ENCODE assay signal across 26 cellular contexts in the genomic region with DNA sequence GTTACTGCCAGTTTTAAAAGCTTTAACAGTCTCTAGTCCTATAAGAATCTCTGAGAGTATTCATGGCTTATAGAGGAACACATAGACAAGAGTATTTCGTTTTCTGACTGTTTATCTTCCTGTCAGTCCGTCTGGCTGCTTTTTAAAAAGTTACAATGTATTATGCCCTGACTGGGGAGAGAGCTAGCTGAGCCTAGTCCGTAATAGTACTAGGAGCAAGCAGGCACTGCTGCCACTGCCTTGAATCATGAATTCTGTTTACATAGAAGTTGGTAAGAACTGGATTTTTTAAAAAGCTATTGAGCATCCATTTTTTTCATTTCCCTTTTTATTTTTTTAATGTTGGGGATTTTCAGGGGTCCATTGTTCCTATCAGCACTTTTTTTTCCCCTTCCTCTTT.
"Had no signal": no experiment of that assay in that cellular context is flagged by ENCODE, and none has a peak within 500 bp of the region (broad histone marks: within the 10 kb centered on the region; RNA-seq: fewer than 3 reads in every experiment).

No MANE protein-coding gene starts in this region.

- H3K9me3 ChIP-seq: breast epithelium, heart left ventricle, mucosa of descending colon, spleen, thoracic aorta had no signal

- ATAC-seq: heart left ventricle; mucosa of descending colon; right cardiac atrium; SK-N-SH treated with all-trans-retinoic acid at 6 μM for 48 hours; stimulated activated naive CD8-positive, alpha-beta T cell treated with anti-CD3 and anti-CD28 coated beads, Interleukin-15, Interleukin-2, amounts not matched to agents 100 U/mL and 50 U/mL, for 24 hours had no signal

- H3K4me3 Mint-ChIP-seq: activated CD4-positive, alpha-beta memory T cell treated with anti-CD3 and anti-CD28 coated beads, Interleukin-2, amount 10 ng/mL, durations not matched to agents 7 days and 5 days; activated CD4-positive, alpha-beta T cell treated with anti-CD3 and anti-CD28 coated beads, Interleukin-2, amount 10 ng/mL, durations not matched to agents 7 days and 5 days; activated naive CD8-positive, alpha-beta T cell treated with anti-CD3 and anti-CD28 coated beads, Interleukin-2, amount 10 ng/mL, durations not matched to agents 7 days and 5 days; activated T-helper 1 cell treated with anti-CD3 and anti-CD28 coated beads, Interleukin-12 subunit alpha, Interleukin-12 subunit beta, Interleukin-2, Interleukin-4 antibody, amounts not matched to agents 30 ng/mL and 10 ng/mL and 1 ng/mL, durations not matched to agents 14 hours and 24 hours and 36 hours; immature natural killer cell; neural crest cell had no signal

- H3K9me3 Mint-ChIP-seq: activated CD4-positive, alpha-beta memory T cell treated with anti-CD3 and anti-CD28 coated beads, Interleukin-2, amount 10 ng/mL, durations not matched to agents 7 days and 5 days; activated CD4-positive, alpha-beta T cell treated with anti-CD3 and anti-CD28 coated beads, Interleukin-2, amount 10 ng/mL, durations not matched to agents 7 days and 5 days; activated naive CD8-positive, alpha-beta T cell treated with anti-CD3 and anti-CD28 coated beads, Interleukin-2, amount 10 ng/mL, durations not matched to agents 7 days and 5 days; activated T-helper 1 cell treated with anti-CD3 and anti-CD28 coated beads, Interleukin-12 subunit alpha, Interleukin-12 subunit beta, Interleukin-2, Interleukin-4 antibody, amounts not matched to agents 30 ng/mL and 10 ng/mL and 1 ng/mL, durations not matched to agents 14 hours and 24 hours and 36 hours; immature natural killer cell; neural crest cell had no signal

- DNase-seq: activated CD4-positive, alpha-beta memory T cell treated with anti-CD3 and anti-CD28 coated beads, Interleukin-2, amount 10 ng/mL, durations not matched to agents 7 days and 5 days; activated CD4-positive, alpha-beta T cell treated with anti-CD3 and anti-CD28 coated beads, Interleukin-2, amount 10 ng/mL, durations not matched to agents 7 days and 5 days; activated CD4-positive, CD25-positive, alpha-beta regulatory T cell treated with anti-CD3 and anti-CD28 coated beads, Interleukin-2, amount 50 U/mL, for 72 hours; activated gamma-delta T cell; activated naive CD8-positive, alpha-beta T cell treated with anti-CD3 and anti-CD28 coated beads, Interleukin-2, amount 10 ng/mL, durations not matched to agents 7 days and 5 days; activated T-cell treated with anti-CD3 and anti-CD28 coated beads for 4 hours; central memory CD4-positive, alpha-beta T cell; foreskin fibroblast; heart left ventricle; hypothalamus; immature natural killer cell; kidney; left colon; mucosa of descending colon; nucleus accumbens; right cardiac atrium; spleen; stimulated activated naive CD8-positive, alpha-beta T cell treated with anti-CD3 and anti-CD28 coated beads, Interleukin-15, Interleukin-2, amounts not matched to agents 100 U/mL and 50 U/mL, for 24 hours; T-helper 2 cell; trophoblast cell had no signal

- H3K27ac ChIP-seq: breast epithelium, heart left ventricle, spleen, thoracic aorta had no signal

- H3K4me1 ChIP-seq: breast epithelium had no signal

- H3K27me3 Mint-ChIP-seq: activated CD4-positive, alpha-beta memory T cell treated with anti-CD3 and anti-CD28 coated beads, Interleukin-2, amount 10 ng/mL, durations not matched to agents 7 days and 5 days; activated CD4-positive, alpha-beta T cell treated with anti-CD3 and anti-CD28 coated beads, Interleukin-2, amount 10 ng/mL, durations not matched to agents 7 days and 5 days; activated naive CD8-positive, alpha-beta T cell treated with anti-CD3 and anti-CD28 coated beads, Interleukin-2, amount 10 ng/mL, durations not matched to agents 7 days and 5 days had no signal

- H3K4me1 Mint-ChIP-seq: neural crest cell had no signal

- H3K27ac Mint-ChIP-seq: activated CD4-positive, alpha-beta memory T cell treated with anti-CD3 and anti-CD28 coated beads, Interleukin-2, amount 10 ng/mL, durations not matched to agents 7 days and 5 days; activated CD4-positive, alpha-beta T cell treated with anti-CD3 and anti-CD28 coated beads, Interleukin-2, amount 10 ng/mL, durations not matched to agents 7 days and 5 days; activated naive CD8-positive, alpha-beta T cell treated with anti-CD3 and anti-CD28 coated beads, Interleukin-2, amount 10 ng/mL, durations not matched to agents 7 days and 5 days; activated T-helper 1 cell treated with anti-CD3 and anti-CD28 coated beads, Interleukin-12 subunit alpha, Interleukin-12 subunit beta, Interleukin-2, Interleukin-4 antibody, amounts not matched to agents 30 ng/mL and 10 ng/mL and 1 ng/mL, durations not matched to agents 14 hours and 24 hours and 36 hours had no signal

- H3K4me3 ChIP-seq: breast epithelium, heart left ventricle, lung, mucosa of descending colon, spleen, thoracic aorta had no signal

- H3K27me3 ChIP-seq: breast epithelium, heart left ventricle, spleen had no signal
